Comparison of ENCODE assay signal across 8 cellular contexts in genomic region chr9:92668746-92669526, GRCh38. TPM values are rescaled to one million over a fixed set of nuclear protein-coding genes. Genes with fewer than 3 reads are reported as not detected.
DNase-seq lines count a peak whose midpoint lies in the region; ATAC-seq and TF ChIP-seq lines count a peak whose summit lies in the region.

No MANE protein-coding gene starts in this region.

- no peak for ATAC-seq in GM21360 (IDR thresholded peaks at IDR 0.05; ENCODE audit: unreplicated experiment)

- H3K4me3 ChIP-seq in neuron (ENCODE audit: low read length) (peak overlapping the region; percentile 85), transverse colon (peak overlapping the region; percentile 83 to 94 (median 92))

- WGBS in transverse colon (ENCODE audit: low coverage in 1 of 2), 2 donors, result 20% methylated on average over 14 of the region's 14 CpGs; no CpG with 5 or more reads in 1 of the 2 donors

- intact Hi-C loops in transverse colon (cut with DNase I; ENCODE audit: low total_unique reads), result no loop called here

- TF ChIP-seq RAD21 in Ishikawa (IDR thresholded peaks at IDR 0.05; ENCODE audit: low read depth), result no peak

- peak overlapping the region; percentile 59 for H2AFZ ChIP-seq in neuron (ENCODE audit: low read depth, low read length)

- no peak for TF ChIP-seq EP300 in Ishikawa (IDR thresholded peaks at IDR 0.05; ENCODE audit: borderline replicate concordance)
- TF ChIP-seq EP300 in transverse colon (IDR thresholded peaks at IDR 0.05; ENCODE audit: low read depth), result no peak

- no peak for TF ChIP-seq CTCF in transverse colon (IDR thresholded peaks at IDR 0.05)

- no peaks in the 10 kb centered on the region for H3K9me3 ChIP-seq in neuron (ENCODE audit: low read length)
- no peaks in the 10 kb centered on the region for H3K9me3 ChIP-seq in transverse colon

- H3K4me1 ChIP-seq in neuron (ENCODE audit: insufficient read depth, low read length) (peaks cover 20% of the 10 kb centered on the region), transverse colon (peaks cover 4 to 24% (median 15%) of the 10 kb centered on the region in 4 donors)

- H3K27me3 ChIP-seq in neuron (ENCODE audit: insufficient read depth, low read length), result no peaks in the 10 kb centered on the region
- no peaks in the 10 kb centered on the region for H3K27me3 ChIP-seq in transverse colon

- H3K36me3 ChIP-seq in neuron (ENCODE audit: insufficient read depth, low read length), result peaks cover 12% of the 10 kb centered on the region
- no peaks in the 10 kb centered on the region for H3K36me3 ChIP-seq in transverse colon

- TF ChIP-seq POLR2A in transverse colon (IDR thresholded peaks at IDR 0.05), result no peak

- H3K27ac ChIP-seq in transverse colon, result peak overlapping the region; percentile 84 to 93 (median 91)

- in situ Hi-C loops in transverse colon (cut with MboI; ENCODE audit: low pct_ligation_motif_present in 1 of 4, low pct_unique_long_range_greater_than_20kb in 1 of 4, low sequenced_read_pairs in 3 of 4), result no loop called here

- DNase-seq in COLO829 (ENCODE audit: low spot score), result peak; percentile 78
- DNase-seq in activated T-cell treated with anti-CD3 and anti-CD28 coated beads for 24 hours (ENCODE audit: low read depth), result peak; percentile 45
- DNase-seq in fibroblast of peridontal ligament (ENCODE audit: extremely low read depth), result peak; percentile 24
- DNase-seq in transverse colon, result peak; percentile 54
- DNase-seq in NCI-H2029 treated with DMSO at 0.1 percent for 48 hours (lab: John Stamatoyannopoulos, UW), result no peak

TF ChIP-seq in Ishikawa, 13 proteins besides CTCF, POLR2A, EP300 and RAD21:
- TF ChIP-seq TEAD4 (IDR thresholded peaks at IDR 0.05) (peak; percentile 71), EGR1 (IDR thresholded peaks at IDR 0.05) (no peak)
TF ChIP-seq in Ishikawa: peak in this region for 1.

RNA-seq across cellular contexts. Expression of gene IPPK, which starts 1.0 kb away (rescaled TPM):
- 10 to 100 TPM in 2 of 4 donors, 1 to 10 TPM in 2; 6.2 to 12.2 (median 10.1) TPM for total RNA-seq in transverse colon
